ENCODE assay signal across 12 cellular contexts in the genomic region with DNA sequence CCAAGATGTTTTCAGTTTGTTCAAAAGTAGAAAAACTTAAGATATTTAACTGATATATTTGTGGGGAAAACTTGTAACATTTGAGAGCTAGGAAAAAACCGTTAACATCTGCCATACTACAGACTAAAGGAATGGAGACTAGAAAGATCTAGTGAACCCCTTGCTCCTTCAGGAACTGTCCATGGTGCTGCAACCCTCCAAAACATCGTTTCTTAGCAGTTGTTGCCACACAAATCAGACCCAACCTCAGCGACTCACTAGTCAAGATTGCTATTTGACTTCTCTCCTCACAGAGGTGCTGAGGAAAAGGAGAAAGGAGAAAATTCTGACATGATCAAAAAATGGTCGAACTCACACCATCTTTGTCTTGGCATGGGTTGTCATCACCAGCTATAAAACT.
A peak's percentile ranks its signal among the peaks of the same experiment; 100 is the strongest.
DNase-seq lines count a peak whose midpoint lies in the region; ATAC-seq lines count a peak whose summit lies in the region.
"Had no signal": no experiment of that assay in that cellular context is flagged by ENCODE, and none has a peak within 500 bp of the region (broad histone marks: within the 10 kb centered on the region; RNA-seq: fewer than 3 reads in every experiment).

No MANE protein-coding gene starts in this region.

- no peak for ATAC-seq in aorta (ENCODE audit: low FRiP score)
- ATAC-seq: activated T-helper 17 cell treated with anti-CD3 and anti-CD28 coated beads, Interleukin-2, amount 50 U/mL, for 72 hours; psoas muscle had no signal

- WGBS in aorta, 2 donors: 12 to 16% methylated on average over 4 of the region's 4 CpGs

- DNase-seq in H4 (ENCODE audit: low spot score) (peak; percentile 21), NAMALWA (ENCODE audit: low spot score) (peak; percentile 8), dermis blood vessel endothelial cell (peak; percentile 2), myocyte (ENCODE audit: low read depth) (peak; percentile 65), HPDE6-E6E7 (ENCODE audit: extremely low spot score) (no peak), aorta (no peak), COR-L47 (lab: John Stamatoyannopoulos, UW) (no peak)
- DNase-seq: effector memory CD4-positive, alpha-beta T cell; GF-D8; NCI-H748 treated with DMSO at 0.1 percent for 48 hours; psoas muscle had no signal

- no peaks in the 10 kb centered on the region for H3K36me3 ChIP-seq in aorta (ENCODE audit: control insufficient read depth in 1 of 2, insufficient read depth in 2 of 2, low read length in 1 of 2)

- peaks cover 2% of the 10 kb centered on the region for H3K9me3 ChIP-seq in aorta (ENCODE audit: control insufficient read depth, low read length)
- H3K9me3 ChIP-seq: psoas muscle had no signal

- no peaks in the 10 kb centered on the region for H3K4me1 ChIP-seq in aorta (ENCODE audit: control insufficient read depth in 1 of 2, insufficient read depth in 2 of 2, low read length in 2 of 2)
- H3K4me1 ChIP-seq: psoas muscle had no signal

- H3K4me3 ChIP-seq in aorta (ENCODE audit: low read length in 2 of 2): no peak overlapping the region
- H3K4me3 ChIP-seq: psoas muscle had no signal

- H3K27me3 ChIP-seq in aorta (ENCODE audit: control insufficient read depth in 1 of 2, insufficient read depth in 2 of 2, low read length in 1 of 2): no peaks in the 10 kb centered on the region

- intact Hi-C loops in aorta (cut with DNase I): no loop called here

- H3K27ac ChIP-seq in aorta (ENCODE audit: low read depth in 1 of 2, low read length in 2 of 2): no peak overlapping the region
- H3K27ac ChIP-seq: psoas muscle had no signal

Comparison
In these comparisons a context has a peak if more than half of its experiments do, and no peak if none do; other contexts are left out.
1. DNase-seq: peak in H4 (single experiment), NAMALWA (single experiment), dermis blood vessel endothelial cell (single experiment) and myocyte (single experiment); none in HPDE6-E6E7 (single experiment), aorta (0 of 2) and COR-L47 (single experiment).